In the genomic region with DNA sequence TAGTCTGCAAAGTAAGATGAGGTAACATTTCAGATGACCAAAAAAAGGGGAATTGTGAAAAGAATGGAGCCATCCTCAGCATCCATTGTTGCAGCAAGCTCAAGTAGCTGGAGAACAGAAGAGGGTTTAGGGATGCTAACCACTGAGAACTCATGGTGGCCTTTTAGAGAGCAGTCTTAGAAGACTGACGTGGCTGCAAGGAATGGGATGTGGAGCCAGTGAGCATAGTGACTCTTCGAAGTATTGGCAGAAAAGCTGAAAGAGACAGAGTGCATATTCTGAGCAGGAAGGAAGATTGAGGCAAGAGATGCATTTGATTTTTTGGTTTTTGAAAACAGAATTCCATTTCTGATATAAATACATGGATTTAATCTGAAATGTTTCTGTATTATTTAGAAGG, we compare ENCODE assay signal across 13 cellular contexts.
DNase-seq lines count a peak whose midpoint lies in the region; ATAC-seq, FAIRE-seq and TF ChIP-seq lines count a peak whose summit lies in the region.
"Had no signal": no experiment of that assay in that cellular context is flagged by ENCODE, and none has a peak within 500 bp of the region (broad histone marks: within the 10 kb centered on the region; RNA-seq: fewer than 3 reads in every experiment).

No MANE protein-coding gene starts in this region.

- TF ChIP-seq CTCF in natural killer cell (IDR thresholded peaks at IDR 0.05): no peak

- peaks cover 56% of the 10 kb centered on the region for H3K4me1 Mint-ChIP-seq in T-helper 2 cell treated with Interferon-gamma antibody and Interleukin-4, amounts not matched to agents 5 μg/mL and 100 μg/mL, for 36 hours (ENCODE audit: low read depth)
- H3K4me1 Mint-ChIP-seq in activated CD8-positive, alpha-beta T cell treated with anti-CD3 and anti-CD28 coated beads, Interleukin-2, amount 10 ng/mL, durations not matched to agents 7 days and 5 days (ENCODE audit: low read depth): peaks cover 50% of the 10 kb centered on the region
- peaks cover 25 to 34% of the 10 kb centered on the region in 2 donors for H3K4me1 Mint-ChIP-seq in natural killer cell
- H3K4me1 Mint-ChIP-seq: nephron had no signal

- peak overlapping the region; percentile 84 for H3K4me3 Mint-ChIP-seq in T-helper 2 cell treated with Interferon-gamma antibody and Interleukin-4, amounts not matched to agents 5 μg/mL and 100 μg/mL, for 36 hours
- peak overlapping the region; percentile 72 for H3K4me3 Mint-ChIP-seq in activated CD8-positive, alpha-beta T cell treated with anti-CD3 and anti-CD28 coated beads, Interleukin-2, amount 10 ng/mL, durations not matched to agents 7 days and 5 days
- H3K4me3 Mint-ChIP-seq in natural killer cell: peak overlapping the region; percentile 81
- H3K4me3 Mint-ChIP-seq: nephron had no signal

- no peaks in the 10 kb centered on the region for H3K27me3 Mint-ChIP-seq in T-helper 2 cell treated with Interferon-gamma antibody and Interleukin-4, amounts not matched to agents 5 μg/mL and 100 μg/mL, for 36 hours (ENCODE audit: low read depth)
- H3K27me3 Mint-ChIP-seq in activated CD8-positive, alpha-beta T cell treated with anti-CD3 and anti-CD28 coated beads, Interleukin-2, amount 10 ng/mL, durations not matched to agents 7 days and 5 days (ENCODE audit: low read depth): no peaks in the 10 kb centered on the region
- no peaks in the 10 kb centered on the region for H3K27me3 Mint-ChIP-seq in natural killer cell (ENCODE audit: low read depth in 2 of 2)

- ATAC-seq in activated CD8-positive, alpha-beta T cell treated with anti-CD3 and anti-CD28 coated beads, Interleukin-2, amount 10 ng/mL, durations not matched to agents 7 days and 5 days: peak; percentile 69
- no peak for ATAC-seq in natural killer cell
- no peak for ATAC-seq in activated CD4-positive, CD25-positive, alpha-beta regulatory T cell treated with anti-CD3 and anti-CD28 coated beads, Interleukin-2, amount 50 U/mL, for 24 hours

- peak; percentile 36 for FAIRE-seq in H54 (lab: Jason Lieb, UNC)
- FAIRE-seq: colon, urothelium cell line had no signal

- DNase-seq in T-helper 2 cell treated with Interferon-gamma antibody and Interleukin-4, amounts not matched to agents 5 μg/mL and 100 μg/mL, for 36 hours (ENCODE audit: low spot score): no peak
- DNase-seq in T-helper 2 cell (no peak), H54 (ENCODE audit: insufficient read length, low spot score) (no peak), natural killer cell (no peak), NCI-H774 (lab: John Stamatoyannopoulos, UW) (no peak), NCI-H187 (lab: John Stamatoyannopoulos, UW) (no peak)
- no peak for DNase-seq in activated CD8-positive, alpha-beta T cell treated with anti-CD3 and anti-CD28 coated beads, Interleukin-2, amount 10 ng/mL, durations not matched to agents 7 days and 5 days
- DNase-seq: NCI-H1092, stomach had no signal

- no peak for TF ChIP-seq POLR2A in H54 (IDR thresholded peaks at IDR 0.05; ENCODE audit: low read depth, low read length)

- intact Hi-C loops in natural killer cell (cut with micrococcal nuclease): no loop called here

- peaks cover 19% of the 10 kb centered on the region for H3K9me3 Mint-ChIP-seq in T-helper 2 cell treated with Interferon-gamma antibody and Interleukin-4, amounts not matched to agents 5 μg/mL and 100 μg/mL, for 36 hours
- H3K9me3 Mint-ChIP-seq in activated CD8-positive, alpha-beta T cell treated with anti-CD3 and anti-CD28 coated beads, Interleukin-2, amount 10 ng/mL, durations not matched to agents 7 days and 5 days (ENCODE audit: insufficient read depth): peaks cover 5% of the 10 kb centered on the region
- H3K9me3 Mint-ChIP-seq in natural killer cell: peaks cover 0 to 6% of the 10 kb centered on the region in 2 donors

- CTCF ChIA-PET in activated CD8-positive, alpha-beta T cell treated with anti-CD3 and anti-CD28 coated beads, Interleukin-2, amount 10 ng/mL, durations not matched to agents 7 days and 5 days (lab: Charles Lee): interaction anchor here (0.8 to 3.6 kb wide), 10 partner anchors 9 to 325 kb away, joined by 3 to 31 read pairs (median 4); a partner anchor contains a TSS

- H3K27ac Mint-ChIP-seq in T-helper 2 cell treated with Interferon-gamma antibody and Interleukin-4, amounts not matched to agents 5 μg/mL and 100 μg/mL, for 36 hours: peak overlapping the region; percentile 89
- peak overlapping the region; percentile 84 for H3K27ac Mint-ChIP-seq in activated CD8-positive, alpha-beta T cell treated with anti-CD3 and anti-CD28 coated beads, Interleukin-2, amount 10 ng/mL, durations not matched to agents 7 days and 5 days
- H3K27ac Mint-ChIP-seq in natural killer cell: peak overlapping the region; percentile 82 to 85
- H3K27ac Mint-ChIP-seq: nephron had no signal

- POLR2A ChIA-PET in activated CD8-positive, alpha-beta T cell treated with anti-CD3 and anti-CD28 coated beads, Interleukin-2, amount 10 ng/mL, durations not matched to agents 7 days and 5 days (lab: Charles Lee): interaction anchor here (0.5 to 3.7 kb wide), 7 partner anchors 9 to 331 kb away, joined by 3 to 27 read pairs (median 4); a partner anchor contains a TSS

- H3K36me3 Mint-ChIP-seq in T-helper 2 cell treated with Interferon-gamma antibody and Interleukin-4, amounts not matched to agents 5 μg/mL and 100 μg/mL, for 36 hours (ENCODE audit: low read depth): peaks cover 53% of the 10 kb centered on the region
- peaks cover 49% of the 10 kb centered on the region for H3K36me3 Mint-ChIP-seq in activated CD8-positive, alpha-beta T cell treated with anti-CD3 and anti-CD28 coated beads, Interleukin-2, amount 10 ng/mL, durations not matched to agents 7 days and 5 days (ENCODE audit: low read depth)
- peaks cover 14% of the 10 kb centered on the region for H3K36me3 Mint-ChIP-seq in natural killer cell
